In the genomic region with DNA sequence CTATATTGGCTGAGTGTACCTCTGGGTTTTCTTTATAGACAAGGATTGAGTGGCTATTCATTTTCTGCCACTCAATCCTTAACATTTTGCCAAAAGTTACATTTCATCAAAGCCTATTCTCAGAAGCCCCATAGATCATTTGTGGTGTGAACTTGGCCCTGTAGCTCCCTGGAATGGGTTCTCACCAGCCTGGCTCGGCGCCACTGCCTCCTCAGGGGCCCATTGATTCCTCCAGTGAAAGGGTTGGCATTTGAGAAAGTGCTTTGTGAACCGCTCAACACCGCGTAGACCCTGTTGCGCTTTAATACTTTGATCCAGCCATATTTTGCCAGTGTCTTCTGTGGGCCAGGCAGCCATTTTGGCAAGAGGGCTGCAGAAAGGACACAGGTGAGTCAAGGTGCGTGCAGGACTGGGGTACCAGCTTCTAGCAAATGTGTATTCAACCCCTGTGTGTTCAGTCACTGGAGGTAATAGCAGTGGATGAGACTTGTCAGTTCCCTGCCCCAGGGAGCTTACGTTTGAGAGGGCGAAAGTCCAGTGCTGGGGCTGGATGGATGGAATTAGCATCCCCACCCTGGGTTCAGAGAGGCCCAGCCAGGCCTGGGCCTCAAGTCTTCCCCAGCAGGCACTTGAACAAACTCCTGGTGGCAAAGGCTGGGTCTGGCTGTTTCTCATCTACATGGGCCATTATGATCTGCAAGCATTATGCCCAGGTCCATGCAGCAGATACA, we compare ENCODE assay signal across 16 cellular contexts. TPM values are rescaled to one million over a fixed set of nuclear protein-coding genes. Genes with fewer than 3 reads are reported as not detected.
DNase-seq lines count a peak whose midpoint lies in the region; ATAC-seq, FAIRE-seq and TF ChIP-seq lines count a peak whose summit lies in the region.
"Had no signal": no experiment of that assay in that cellular context is flagged by ENCODE, and none has a peak within 500 bp of the region (broad histone marks: within the 10 kb centered on the region; RNA-seq: fewer than 3 reads in every experiment).

No MANE protein-coding gene starts in this region.

- no peaks in the 10 kb centered on the region for H3K9me3 Mint-ChIP-seq in activated CD8-positive, alpha-beta memory T cell treated with anti-CD3 and anti-CD28 coated beads, Interleukin-2, amount 10 ng/mL, durations not matched to agents 7 days and 5 days (ENCODE audit: low read depth)
- H3K9me3 Mint-ChIP-seq in activated CD4-positive, alpha-beta memory T cell treated with anti-CD3 and anti-CD28 coated beads for 36 hours = no peaks in the 10 kb centered on the region

- WGBS in hepatocyte (ENCODE audit: low lambda C conversion rate, missing lambda C conversion rate) = 93% methylated on average over 9 of the region's 9 CpGs
- WGBS in spleen, 5 donors = 85 to 93% (median 93%) methylated on average over 7 to 9 of the region's 9 CpGs

- CTCF ChIA-PET in activated CD8-positive, alpha-beta memory T cell treated with anti-CD3 and anti-CD28 coated beads, Interleukin-2, amount 10 ng/mL, durations not matched to agents 7 days and 5 days (lab: Charles Lee) = interaction anchor here (0.9 to 2.7 kb wide), 4 partner anchors 29 to 73 kb away, joined by 3 to 14 read pairs (median 4); partner anchors contain the start of gene HSH2D
- CTCF ChIA-PET in activated CD4-positive, alpha-beta memory T cell treated with anti-CD3 and anti-CD28 coated beads for 36 hours (lab: Charles Lee) = interaction anchor here (1.8 kb wide), 1 partner anchor 74 kb away, joined by 5 read pairs; no protein-coding TSS in a partner anchor

- peaks cover 59% of the 10 kb centered on the region for H3K36me3 Mint-ChIP-seq in activated CD8-positive, alpha-beta memory T cell treated with anti-CD3 and anti-CD28 coated beads, Interleukin-2, amount 10 ng/mL, durations not matched to agents 7 days and 5 days
- peaks cover 48% of the 10 kb centered on the region for H3K36me3 Mint-ChIP-seq in activated CD4-positive, alpha-beta memory T cell treated with anti-CD3 and anti-CD28 coated beads for 36 hours

- no peak for FAIRE-seq in H54 (lab: Jason Lieb, UNC)

- H3K4me1 Mint-ChIP-seq in activated CD8-positive, alpha-beta memory T cell treated with anti-CD3 and anti-CD28 coated beads, Interleukin-2, amount 10 ng/mL, durations not matched to agents 7 days and 5 days = peaks cover 80% of the 10 kb centered on the region
- peaks cover 79% of the 10 kb centered on the region for H3K4me1 Mint-ChIP-seq in activated CD4-positive, alpha-beta memory T cell treated with anti-CD3 and anti-CD28 coated beads for 36 hours (ENCODE audit: low read depth)

- H3K36me3 ChIP-seq in hepatocyte (replicated peaks; ENCODE audit: insufficient read depth, low read depth) = no peaks in the 10 kb centered on the region
- H3K36me3 ChIP-seq in spleen = peaks cover 0 to 77% (median 30%) of the 10 kb centered on the region in 6 donors

- no peak for ATAC-seq in activated CD8-positive, alpha-beta memory T cell treated with anti-CD3 and anti-CD28 coated beads, Interleukin-2, amount 10 ng/mL, durations not matched to agents 7 days and 5 days
- ATAC-seq: left cardiac atrium, SK-N-SH treated with all-trans-retinoic acid at 6 μM for 48 hours had no signal

- peaks cover 9% of the 10 kb centered on the region for H4K20me1 ChIP-seq in hepatocyte (ENCODE audit: insufficient read depth, poor library complexity, severe bottlenecking)

- peak overlapping the region; percentile 38 for H3K4me3 Mint-ChIP-seq in activated CD8-positive, alpha-beta memory T cell treated with anti-CD3 and anti-CD28 coated beads, Interleukin-2, amount 10 ng/mL, durations not matched to agents 7 days and 5 days
- H3K4me3 Mint-ChIP-seq in activated CD4-positive, alpha-beta memory T cell treated with anti-CD3 and anti-CD28 coated beads for 36 hours = no peak overlapping the region

- H3K9me3 ChIP-seq in hepatocyte (ENCODE audit: low read depth) (no peaks in the 10 kb centered on the region), spleen (no peaks in the 10 kb centered on the region)
- H3K9me3 ChIP-seq: testis had no signal

- POLR2A ChIA-PET in activated CD4-positive, alpha-beta memory T cell treated with anti-CD3 and anti-CD28 coated beads for 36 hours (lab: Charles Lee) = interaction anchor here (0.8 to 1.0 kb wide), 3 partner anchors 13 to 36 kb away, joined by 3 to 5 read pairs (median 3); no protein-coding TSS in a partner anchor

- H3K4me2 ChIP-seq in hepatocyte = peak overlapping the region; percentile 26

- H2AFZ ChIP-seq in hepatocyte = no peak overlapping the region

- no peaks in the 10 kb centered on the region for H3K27me3 Mint-ChIP-seq in activated CD8-positive, alpha-beta memory T cell treated with anti-CD3 and anti-CD28 coated beads, Interleukin-2, amount 10 ng/mL, durations not matched to agents 7 days and 5 days
- no peaks in the 10 kb centered on the region for H3K27me3 Mint-ChIP-seq in activated CD4-positive, alpha-beta memory T cell treated with anti-CD3 and anti-CD28 coated beads for 36 hours

- no peak for TF ChIP-seq POLR2A in spleen (IDR thresholded peaks at IDR 0.05)
- TF ChIP-seq POLR2A in H54 (IDR thresholded peaks at IDR 0.05; ENCODE audit: low read depth, low read length) = no peak

- no peak for DNase-seq in activated CD8-positive, alpha-beta memory T cell treated with anti-CD3 and anti-CD28 coated beads, Interleukin-2, amount 10 ng/mL, durations not matched to agents 7 days and 5 days
- DNase-seq in activated CD8-positive, alpha-beta memory T cell treated with anti-CD3 and anti-CD28 coated beads, Interleukin-2, amount 50 U/mL, for 4 hours = no peak
- no peak for DNase-seq in activated CD4-positive, alpha-beta memory T cell treated with anti-CD3 and anti-CD28 coated beads for 36 hours
- no peak for DNase-seq in hepatocyte (ENCODE audit: low spot score)
- DNase-seq in spleen = no peak
- no peak for DNase-seq in NCI-H2081 treated with DMSO at 0.1 percent for 48 hours (lab: John Stamatoyannopoulos, UW)
- no peak for DNase-seq in H54 (ENCODE audit: insufficient read length, low spot score)
- DNase-seq in mesenteric fat pad (ENCODE audit: low spot score) = no peak
- DNase-seq: ACHN, left cardiac atrium, NCI-H1092, NCI-H774, testis had no signal

- no peaks in the 10 kb centered on the region for H3K9me2 ChIP-seq in hepatocyte (replicated peaks; ENCODE audit: insufficient read depth)

- intact Hi-C loops in activated CD4-positive, alpha-beta memory T cell treated with anti-CD3 and anti-CD28 coated beads for 36 hours (cut with micrococcal nuclease) = loop anchor here (5.0 to 10.0 kb wide), 2 partner anchors 47 to 219 kb away; no protein-coding TSS in a partner anchor
- intact Hi-C loops in spleen (cut with DNase I; ENCODE audit: low total_unique reads) = loop anchor here (10.0 kb wide), 1 partner anchor 69 kb away; the partner anchor contains the start of gene FAM32A

- H3K79me2 ChIP-seq in hepatocyte = peaks cover 56% of the 10 kb centered on the region

- H3K27ac ChIP-seq in hepatocyte (peak overlapping the region; percentile 50), spleen (peak overlapping the region in 5 of 8 donors; percentile 31 to 94 (median 88))
- H3K27ac ChIP-seq: testis had no signal

- TF ChIP-seq CTCF in hepatocyte (IDR thresholded peaks at IDR 0.05; ENCODE audit: poor library complexity) (no peak), spleen (IDR thresholded peaks at IDR 0.05 in 8 of 11, conservative IDR thresholded peaks at IDR 0.05 in 3 of 11) (no peak)

- H3K27me3 ChIP-seq in hepatocyte (no peaks in the 10 kb centered on the region), spleen (replicated peaks in 1 of 7) (no peaks in the 10 kb centered on the region)
- H3K27me3 ChIP-seq: cardiac muscle cell, testis had no signal

- H3K4me3 ChIP-seq in hepatocyte (no peak overlapping the region), spleen (no peak overlapping the region)
- H3K4me3 ChIP-seq: cardiac muscle cell, testis had no signal

- H3K4me1 ChIP-seq in hepatocyte (ENCODE audit: insufficient read depth) = peaks cover 12% of the 10 kb centered on the region
- peaks cover 46 to 96% (median 91%) of the 10 kb centered on the region in 6 donors for H3K4me1 ChIP-seq in spleen

- peak overlapping the region; percentile 99 for H3K27ac Mint-ChIP-seq in activated CD8-positive, alpha-beta memory T cell treated with anti-CD3 and anti-CD28 coated beads, Interleukin-2, amount 10 ng/mL, durations not matched to agents 7 days and 5 days
- H3K27ac Mint-ChIP-seq in activated CD4-positive, alpha-beta memory T cell treated with anti-CD3 and anti-CD28 coated beads for 36 hours = peak overlapping the region; percentile 70

RNA-seq across cellular contexts. Expression of gene RAB8A, which starts 3.8 kb away (rescaled TPM):
- 100 to 1,000 TPM; 204 to 271 TPM for total RNA-seq in activated CD8-positive, alpha-beta memory T cell treated with anti-CD3 and anti-CD28 coated beads, Interleukin-2, amount 10 ng/mL, durations not matched to agents 7 days and 5 days
- total RNA-seq in activated CD4-positive, alpha-beta memory T cell treated with anti-CD3 and anti-CD28 coated beads for 36 hours = 100 to 1,000 TPM; 146 to 154 TPM
- total RNA-seq in hepatocyte = 60.2 and 77.0 TPM in 2 replicates
- 84.4 and 89.5 TPM in 2 replicates for polyA plus RNA-seq in hepatocyte
- total RNA-seq in spleen = 100 to 1,000 TPM in 2 of 7 donors, 10 to 100 TPM in 5; 71.9 to 104 (median 89.8) TPM
- polyA plus RNA-seq in spleen = 10 to 100 TPM; 31.5 to 45.5 (median 34.0) TPM
- total RNA-seq in mesenteric fat pad = 51.4 TPM

RNA-seq across cellular contexts. Expression of gene HSH2D, which starts 28.0 kb away (rescaled TPM):
- total RNA-seq in activated CD8-positive, alpha-beta memory T cell treated with anti-CD3 and anti-CD28 coated beads, Interleukin-2, amount 10 ng/mL, durations not matched to agents 7 days and 5 days = 100 to 1,000 TPM; 181 to 199 TPM
- 10 to 100 TPM; 23.6 to 26.1 TPM for total RNA-seq in activated CD4-positive, alpha-beta memory T cell treated with anti-CD3 and anti-CD28 coated beads for 36 hours
- 4.0 and 6.1 TPM in 2 replicates for total RNA-seq in hepatocyte
- 3.5 and 3.7 TPM in 2 replicates for polyA plus RNA-seq in hepatocyte
- 10 to 100 TPM; 39.6 to 89.2 (median 51.4) TPM for total RNA-seq in spleen
- polyA plus RNA-seq in spleen = 100 to 1,000 TPM in 1 of 3 donors, 10 to 100 TPM in 2; 66.1 to 119 (median 75.2) TPM
- total RNA-seq in mesenteric fat pad = 1.2 TPM
- total RNA-seq: cardiac muscle cell had no signal
- polyA plus RNA-seq: cardiac muscle cell had no signal

RNA-seq across cellular contexts. Expression of gene TPM4, which starts 39.2 kb away (rescaled TPM):
- 100 to 1,000 TPM; 491 to 493 TPM for total RNA-seq in activated CD8-positive, alpha-beta memory T cell treated with anti-CD3 and anti-CD28 coated beads, Interleukin-2, amount 10 ng/mL, durations not matched to agents 7 days and 5 days
- total RNA-seq in activated CD4-positive, alpha-beta memory T cell treated with anti-CD3 and anti-CD28 coated beads for 36 hours = 100 to 1,000 TPM; 497 to 515 TPM
- total RNA-seq in hepatocyte = 405 and 417 TPM in 2 replicates
- 337 and 344 TPM in 2 replicates for polyA plus RNA-seq in hepatocyte
- total RNA-seq in spleen = 100 to 1,000 TPM; 352 to 760 (median 443) TPM
- polyA plus RNA-seq in spleen = 100 to 1,000 TPM; 181 to 403 (median 238) TPM
- 385 TPM for total RNA-seq in mesenteric fat pad

RNA-seq across cellular contexts. Expression of gene CIB3, which starts 57.9 kb away (rescaled TPM):
- total RNA-seq in activated CD8-positive, alpha-beta memory T cell treated with anti-CD3 and anti-CD28 coated beads, Interleukin-2, amount 10 ng/mL, durations not matched to agents 7 days and 5 days = not detected
- not detected for total RNA-seq in activated CD4-positive, alpha-beta memory T cell treated with anti-CD3 and anti-CD28 coated beads for 36 hours
- total RNA-seq in hepatocyte (not detected in 2 replicates), spleen (not detected), mesenteric fat pad (not detected)
- polyA plus RNA-seq in hepatocyte (not detected in 2 replicates), spleen (under 1 TPM in 1 of 3 donors, not detected in 2; 0.49 TPM)
- total RNA-seq: cardiac muscle cell, left cardiac atrium, posterior vena cava, testis had no signal
- polyA plus RNA-seq: cardiac muscle cell had no signal
